ENCODE assay signal across 9 cellular contexts in the genomic region with DNA sequence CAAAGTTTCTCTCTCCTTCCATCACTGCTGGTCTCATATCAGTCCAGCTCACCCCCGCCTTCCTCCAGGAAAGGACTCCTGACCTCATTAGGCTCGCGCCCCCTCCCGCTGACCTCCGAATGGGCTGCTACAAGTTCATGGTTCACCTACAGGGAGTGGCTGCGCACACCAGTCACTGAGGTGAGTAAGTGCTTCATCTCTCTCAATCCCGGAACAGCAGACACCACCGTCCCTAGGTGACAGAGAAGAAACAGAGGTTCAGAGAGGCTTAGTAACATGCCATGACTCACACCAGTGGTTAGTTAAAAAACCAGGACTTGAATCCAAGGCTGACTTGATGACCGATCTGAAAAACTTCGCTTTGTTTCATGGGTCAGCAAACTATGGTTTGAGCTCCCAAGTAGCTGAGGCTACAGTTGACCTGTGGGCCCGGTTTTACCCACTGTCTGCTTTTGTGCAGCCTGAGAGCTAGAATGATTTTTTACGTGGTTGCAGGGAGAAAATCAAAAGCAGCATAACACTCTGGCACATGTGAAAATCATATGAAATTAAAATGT. TPM values are rescaled to one million over a fixed set of nuclear protein-coding genes. Genes with fewer than 3 reads are reported as not detected.
DNase-seq lines count a peak whose midpoint lies in the region; ATAC-seq and TF ChIP-seq lines count a peak whose summit lies in the region.
"Had no signal": no experiment of that assay in that cellular context is flagged by ENCODE, and none has a peak within 500 bp of the region (broad histone marks: within the 10 kb centered on the region; RNA-seq: fewer than 3 reads in every experiment).

No MANE protein-coding gene starts in this region.

- H3K4me3 ChIP-seq in BLaER1 treated with 17β-estradiol and CSF1 and Interleukin-3, amounts not matched to agents 10 nM and 100 nM = no peak overlapping the region
- H3K4me3 ChIP-seq in PC-3 (ENCODE audit: low read length) (no peak overlapping the region), muscle layer of duodenum (ENCODE audit: low read depth in 1 of 2, low read length in 2 of 2) (no peak overlapping the region), BE2C (ENCODE audit: low read depth, low read length) (no peak overlapping the region)
- H3K4me3 ChIP-seq: right lobe of liver had no signal

- peak; percentile 96 for DNase-seq in PC-3
- peak; percentile 71 for DNase-seq in amniotic epithelial cell (ENCODE audit: low read depth)
- no peak for DNase-seq in superior temporal gyrus (ENCODE audit: extremely low spot score)
- no peak for DNase-seq in erythroblast (lab: John Stamatoyannopoulos, UW)
- no peak for DNase-seq in BE2C
- DNase-seq in effector CD4-positive, alpha-beta T cell = no peak
- DNase-seq: right lobe of liver had no signal

- TF ChIP-seq CTCF in PC-3 (conservative IDR thresholded peaks at IDR 0.05; ENCODE audit: low read depth, low read length) (no peak), BE2C (IDR thresholded peaks at IDR 0.05; ENCODE audit: low read depth, low read length) (no peak)

- peaks cover 62 to 95% (median 83%) of the 10 kb centered on the region in 10 experiments for H3K4me1 ChIP-seq in BLaER1 treated with 17β-estradiol and CSF1 and Interleukin-3, amounts not matched to agents 10 nM and 100 nM
- H3K4me1 ChIP-seq in PC-3 (ENCODE audit: insufficient read depth, low read length) = peaks cover 37% of the 10 kb centered on the region
- H3K4me1 ChIP-seq in muscle layer of duodenum (ENCODE audit: control insufficient read depth in 1 of 2, insufficient read depth in 2 of 2, low read length in 2 of 2) = peaks cover 0 to 3% of the 10 kb centered on the region in 2 donors
- no peaks in the 10 kb centered on the region for H3K4me1 ChIP-seq in BE2C

- no peaks in the 10 kb centered on the region for H3F3A ChIP-seq in PC-3 (ENCODE audit: low read length, unreplicated experiment)

- POLR2A ChIA-PET in PC-3 (lab: Charles Lee; ENCODE audit: unreplicated experiment) = no interaction called here

- H2AFZ ChIP-seq in PC-3 (ENCODE audit: low read length) = no peak overlapping the region

- intact Hi-C loops in PC-3 (cut with micrococcal nuclease) = no loop called here

- H3K27ac ChIP-seq in BLaER1 treated with 17β-estradiol and CSF1 and Interleukin-3, amounts not matched to agents 10 nM and 100 nM = peak overlapping the region in 5 of 11 experiments; percentile 9 to 36 (median 18); a peak in 4 of 22 replicates
- H3K27ac ChIP-seq in PC-3 (ENCODE audit: low read length) (peak overlapping the region; percentile 81), muscle layer of duodenum (ENCODE audit: low read length) (peak overlapping the region; percentile 45)
- H3K27ac ChIP-seq: right lobe of liver had no signal

- peak overlapping the region in 8 of 11 experiments; percentile 18 to 95 (median 76); a peak in 8 of 22 replicates for H3K4me2 ChIP-seq in BLaER1 treated with 17β-estradiol and CSF1 and Interleukin-3, amounts not matched to agents 10 nM and 100 nM
- H3K4me2 ChIP-seq in PC-3 (ENCODE audit: low read length) = peak overlapping the region; percentile 13

- no peaks in the 10 kb centered on the region for H3K27me3 ChIP-seq in BLaER1 treated with 17β-estradiol and CSF1 and Interleukin-3, amounts not matched to agents 10 nM and 100 nM
- no peaks in the 10 kb centered on the region for H3K27me3 ChIP-seq in PC-3 (ENCODE audit: low read length)
- no peaks in the 10 kb centered on the region for H3K27me3 ChIP-seq in muscle layer of duodenum (ENCODE audit: low read depth, low read length)
- no peaks in the 10 kb centered on the region for H3K27me3 ChIP-seq in BE2C
- H3K27me3 ChIP-seq: right lobe of liver had no signal

- CTCF ChIA-PET in PC-3 (lab: Charles Lee) = no interaction called here

- BruUV-seq in PC-3 (replicated peaks; lab: Mats Ljungman, UMichigan) = no TSS peak

- TF ChIP-seq POLR2A in erythroblast (IDR thresholded peaks at IDR 0.05; ENCODE audit: low read length) = no peak

- H3K9me2 ChIP-seq in PC-3 (replicated peaks; ENCODE audit: low read length) = no peaks in the 10 kb centered on the region

- peak; percentile 87 for ATAC-seq in PC-3

- no peak overlapping the region for H3K9ac ChIP-seq in BLaER1 treated with 17β-estradiol and CSF1 and Interleukin-3, amounts not matched to agents 10 nM and 100 nM
- peak overlapping the region; percentile 34 for H3K9ac ChIP-seq in PC-3 (ENCODE audit: low read length)

- no peaks in the 10 kb centered on the region; a peak in 2 of 22 replicates for H3K9me3 ChIP-seq in BLaER1 treated with 17β-estradiol and CSF1 and Interleukin-3, amounts not matched to agents 10 nM and 100 nM (replicated peaks in 1 of 11)
- no peaks in the 10 kb centered on the region for H3K9me3 ChIP-seq in PC-3 (ENCODE audit: low read length)
- H3K9me3 ChIP-seq in muscle layer of duodenum (ENCODE audit: control insufficient read depth in 1 of 2, low read length in 2 of 2) = no peaks in the 10 kb centered on the region
- no peaks in the 10 kb centered on the region for H3K9me3 ChIP-seq in BE2C
- H3K9me3 ChIP-seq: right lobe of liver had no signal

- H3K36me3 ChIP-seq in BLaER1 treated with 17β-estradiol and CSF1 and Interleukin-3, amounts not matched to agents 10 nM and 100 nM = peaks cover 0 to 72% (median 16%) of the 10 kb centered on the region in 11 experiments; a peak in 10 of 22 replicates
- H3K36me3 ChIP-seq in PC-3 (ENCODE audit: low read depth, low read length) = no peaks in the 10 kb centered on the region
- no peaks in the 10 kb centered on the region for H3K36me3 ChIP-seq in muscle layer of duodenum (ENCODE audit: control insufficient read depth in 1 of 2, insufficient read depth in 2 of 2, low read length in 2 of 2)
- no peaks in the 10 kb centered on the region for H3K36me3 ChIP-seq in BE2C
- H3K36me3 ChIP-seq: right lobe of liver had no signal

- no peaks in the 10 kb centered on the region for H3K79me2 ChIP-seq in PC-3 (ENCODE audit: low read length)

- peaks cover 0 to 97% (median 0%) of the 10 kb centered on the region in 11 experiments; a peak in 3 of 22 replicates for H4K20me1 ChIP-seq in BLaER1 treated with 17β-estradiol and CSF1 and Interleukin-3, amounts not matched to agents 10 nM and 100 nM
- H4K20me1 ChIP-seq in PC-3 (ENCODE audit: low read length) = no peaks in the 10 kb centered on the region

RNA-seq across cellular contexts. Expression of gene ZFP36L2, which starts 42.0 kb away (rescaled TPM):
- total RNA-seq in PC-3 (2014; rRNA removed) = 14.8 and 26.0 TPM in 2 replicates
- polyA plus RNA-seq in BE2C (2012; ENCODE audit: insufficient read depth, insufficient read length, low read depth) = 17.9 TPM

Comparison
In these comparisons a context has a peak if more than half of its experiments do, and no peak if none do; other contexts are left out.
1. DNase-seq: peak in PC-3 (single experiment) and amniotic epithelial cell (single experiment); none in superior temporal gyrus (single experiment), erythroblast (0 of 2), BE2C (single experiment) and effector CD4-positive, alpha-beta T cell (single experiment).